Comparison of ENCODE assay signal across 27 cellular contexts in the genomic region with DNA sequence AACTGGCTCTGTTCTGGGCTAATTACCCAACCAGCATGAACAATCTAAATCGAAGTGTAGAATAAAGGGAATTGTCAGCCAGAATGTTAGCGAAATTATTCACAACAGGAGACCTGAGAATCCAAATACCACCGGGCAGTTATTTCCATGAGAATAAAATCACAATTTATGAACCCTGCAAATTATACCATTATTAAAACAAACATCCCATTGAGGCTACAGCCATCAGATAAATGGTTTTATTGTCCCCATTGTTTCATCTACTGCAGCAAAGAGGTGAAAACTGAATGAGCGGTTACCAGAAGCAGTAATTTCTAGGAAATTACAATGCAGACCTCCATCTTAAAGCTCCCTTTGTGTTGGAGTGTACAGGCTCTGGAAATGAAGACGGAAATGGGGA. TPM values are rescaled to one million over a fixed set of nuclear protein-coding genes. Genes with fewer than 3 reads are reported as not detected.
DNase-seq lines count a peak whose midpoint lies in the region; ATAC-seq and TF ChIP-seq lines count a peak whose summit lies in the region.
"Had no signal": no experiment of that assay in that cellular context is flagged by ENCODE, and none has a peak within 500 bp of the region (broad histone marks: within the 10 kb centered on the region; RNA-seq: fewer than 3 reads in every experiment).

No MANE protein-coding gene starts in this region.

- no peak overlapping the region for H3K9ac ChIP-seq in mesenchymal stem cell (ENCODE audit: low read length)

- no peaks in the 10 kb centered on the region for H3K36me3 ChIP-seq in mesenchymal stem cell (ENCODE audit: control insufficient read depth in 1 of 2, insufficient read depth in 2 of 2, low read depth in 1 of 2, low read length in 2 of 2)
- H3K36me3 ChIP-seq: ascending aorta had no signal

- H3K18ac ChIP-seq in mesenchymal stem cell (ENCODE audit: low read depth in 1 of 2, low read length in 2 of 2) = no peak overlapping the region

- ATAC-seq in natural killer cell = no peak
- ATAC-seq: activated CD4-positive, alpha-beta T cell treated with anti-CD3 and anti-CD28 coated beads for 36 hours; CD8-positive, alpha-beta T cell; naive thymus-derived CD8-positive, alpha-beta T cell; Right ventricle myocardium inferior had no signal

- no peak overlapping the region for H2BK15ac ChIP-seq in mesenchymal stem cell (ENCODE audit: low read depth, poor library complexity, severe bottlenecking)

- no peak overlapping the region for H2BK120ac ChIP-seq in mesenchymal stem cell (ENCODE audit: low read depth, low read length)

- H3K27ac ChIP-seq in mesenchymal stem cell (ENCODE audit: low read length, poor library complexity, severe bottlenecking) = no peak overlapping the region
- H3K27ac ChIP-seq: ascending aorta had no signal

- no peak overlapping the region for H3K14ac ChIP-seq in mesenchymal stem cell (ENCODE audit: low read length in 2 of 2)

- H3K79me1 ChIP-seq in mesenchymal stem cell (replicated peaks; ENCODE audit: low read length, poor library complexity, severe bottlenecking) = peaks cover 34% of the 10 kb centered on the region

- peak overlapping the region in 1 of 2 donors; percentile 31 for H3K27ac Mint-ChIP-seq in natural killer cell
- H3K27ac Mint-ChIP-seq in T-helper 2 cell treated with Interferon-gamma antibody and Interleukin-4, amounts not matched to agents 5 μg/mL and 100 μg/mL, for 36 hours = no peak overlapping the region
- H3K27ac Mint-ChIP-seq: activated CD4-positive, alpha-beta T cell treated with anti-CD3 and anti-CD28 coated beads for 36 hours; activated naive CD4-positive, alpha-beta T cell treated with anti-CD3 and anti-CD28 coated beads, Interleukin-2, amount 50 U/mL, for 24 hours; CD8-positive, alpha-beta T cell; naive thymus-derived CD8-positive, alpha-beta T cell; stimulated activated naive CD8-positive, alpha-beta T cell treated with anti-CD3 and anti-CD28 coated beads, Interleukin-15, Interleukin-2, amounts not matched to agents 100 ng/mL and 50 ng/mL, for 24 hours had no signal

- H3K4ac ChIP-seq in mesenchymal stem cell (ENCODE audit: low read depth in 1 of 2, low read length in 2 of 2) = no peak overlapping the region

- no peak overlapping the region for H3K23ac ChIP-seq in mesenchymal stem cell (ENCODE audit: low read length in 2 of 2)

- no peak overlapping the region for H2BK12ac ChIP-seq in mesenchymal stem cell (ENCODE audit: low read length in 2 of 2)

- no peak overlapping the region for H4K8ac ChIP-seq in mesenchymal stem cell (ENCODE audit: low read length)

- no peaks in the 10 kb centered on the region for H3K36me3 Mint-ChIP-seq in natural killer cell
- peaks cover 19% of the 10 kb centered on the region for H3K36me3 Mint-ChIP-seq in T-helper 2 cell treated with Interferon-gamma antibody and Interleukin-4, amounts not matched to agents 5 μg/mL and 100 μg/mL, for 36 hours (ENCODE audit: low read depth)

- H3K9me3 Mint-ChIP-seq in natural killer cell = no peaks in the 10 kb centered on the region
- H3K9me3 Mint-ChIP-seq in T-helper 2 cell treated with Interferon-gamma antibody and Interleukin-4, amounts not matched to agents 5 μg/mL and 100 μg/mL, for 36 hours = peaks cover 10% of the 10 kb centered on the region
- H3K9me3 Mint-ChIP-seq: activated naive CD4-positive, alpha-beta T cell treated with anti-CD3 and anti-CD28 coated beads, Interleukin-2, amount 50 U/mL, for 24 hours; CD8-positive, alpha-beta T cell; central memory CD8-positive, alpha-beta T cell; stimulated activated naive CD8-positive, alpha-beta T cell treated with anti-CD3 and anti-CD28 coated beads, Interleukin-15, Interleukin-2, amounts not matched to agents 100 ng/mL and 50 ng/mL, for 24 hours had no signal

- H2BK5ac ChIP-seq in mesenchymal stem cell (ENCODE audit: low read depth, low read length, poor library complexity, severe bottlenecking) = no peak overlapping the region

- H4K91ac ChIP-seq in mesenchymal stem cell (ENCODE audit: low read length) = no peak overlapping the region

- no peak for TF ChIP-seq CTCF in natural killer cell (IDR thresholded peaks at IDR 0.05)

- no peaks in the 10 kb centered on the region for H3K4me1 ChIP-seq in mesenchymal stem cell (ENCODE audit: control insufficient read depth, insufficient read depth, low read depth, low read length)
- H3K4me1 ChIP-seq: ascending aorta had no signal

- 99% methylated on average over 5 of the region's 5 CpGs for WGBS in mesenchymal stem cell

- DNase-seq in NCI-H1417 (lab: John Stamatoyannopoulos, UW) (peak in 2 of 3 experiments; percentile 89 to 99), NCI-H2227 treated with DMSO at 0.1 percent for 48 hours (lab: John Stamatoyannopoulos, UW) (peak; percentile 92), globus pallidus (ENCODE audit: low spot score) (peak; percentile 68), putamen (ENCODE audit: low spot score) (peak; percentile 28), mesenchymal stem cell (no peak), natural killer cell (no peak)
- DNase-seq in activated CD4-positive, CD25-positive, alpha-beta regulatory T cell (lab: John Stamatoyannopoulos, UW) = no peak
- no peak for DNase-seq in T-helper 2 cell treated with Interferon-gamma antibody and Interleukin-4, amounts not matched to agents 5 μg/mL and 100 μg/mL, for 36 hours (ENCODE audit: low spot score)
- DNase-seq: activated CD4-positive, alpha-beta T cell treated with anti-CD3 and anti-CD28 coated beads for 36 hours; activated T-cell treated with anti-CD3 and anti-CD28 coated beads, Interleukin-2, amount 50 U/mL, for 48 hours; CD8-positive, alpha-beta T cell; DMS79; effector CD4-positive, alpha-beta T cell; H7; IMR-90; kidney; naive thymus-derived CD8-positive, alpha-beta T cell; NCI-H1694 treated with DMSO at 0.1 percent for 48 hours; NCI-H524 treated with DMSO at 0.1 percent for 48 hours; small intestine; stimulated activated CD4-positive, alpha-beta T cell treated with anti-CD3 and anti-CD28 coated beads, Interleukin-4, amount 100 ng/mL, for 1 hour; trophoblast cell had no signal

- no peak overlapping the region for H2AFZ ChIP-seq in mesenchymal stem cell (ENCODE audit: low read depth, low read length)

- H3K4me3 Mint-ChIP-seq in natural killer cell = no peak overlapping the region
- no peak overlapping the region for H3K4me3 Mint-ChIP-seq in T-helper 2 cell treated with Interferon-gamma antibody and Interleukin-4, amounts not matched to agents 5 μg/mL and 100 μg/mL, for 36 hours
- H3K4me3 Mint-ChIP-seq: activated CD4-positive, alpha-beta T cell treated with anti-CD3 and anti-CD28 coated beads for 36 hours; activated naive CD4-positive, alpha-beta T cell treated with anti-CD3 and anti-CD28 coated beads, Interleukin-2, amount 50 U/mL, for 24 hours; CD8-positive, alpha-beta T cell; central memory CD8-positive, alpha-beta T cell; naive thymus-derived CD8-positive, alpha-beta T cell; stimulated activated naive CD8-positive, alpha-beta T cell treated with anti-CD3 and anti-CD28 coated beads, Interleukin-15, Interleukin-2, amounts not matched to agents 100 ng/mL and 50 ng/mL, for 24 hours had no signal

- peaks cover 19 to 24% of the 10 kb centered on the region in 2 donors for H3K4me1 Mint-ChIP-seq in natural killer cell
- peaks cover 14% of the 10 kb centered on the region for H3K4me1 Mint-ChIP-seq in T-helper 2 cell treated with Interferon-gamma antibody and Interleukin-4, amounts not matched to agents 5 μg/mL and 100 μg/mL, for 36 hours (ENCODE audit: low read depth)

- H3K27me3 ChIP-seq in mesenchymal stem cell (ENCODE audit: control insufficient read depth in 1 of 2, insufficient read depth in 1 of 2, low read length in 2 of 2) = no peaks in the 10 kb centered on the region
- H3K27me3 ChIP-seq: ascending aorta had no signal

- no peak overlapping the region for H2AK5ac ChIP-seq in mesenchymal stem cell (ENCODE audit: low read length, severe bottlenecking)

- H3K4me3 ChIP-seq in mesenchymal stem cell (ENCODE audit: insufficient read depth in 1 of 2, low read depth in 1 of 2, low read length in 2 of 2) = no peak overlapping the region
- H3K4me3 ChIP-seq: ascending aorta had no signal

- H3K4me2 ChIP-seq in mesenchymal stem cell (ENCODE audit: low read length, poor library complexity, severe bottlenecking) = no peak overlapping the region

- H3K27me3 Mint-ChIP-seq in natural killer cell (ENCODE audit: low read depth in 2 of 2) = no peaks in the 10 kb centered on the region
- no peaks in the 10 kb centered on the region for H3K27me3 Mint-ChIP-seq in T-helper 2 cell treated with Interferon-gamma antibody and Interleukin-4, amounts not matched to agents 5 μg/mL and 100 μg/mL, for 36 hours (ENCODE audit: low read depth)
- H3K27me3 Mint-ChIP-seq: activated CD4-positive, alpha-beta T cell treated with anti-CD3 and anti-CD28 coated beads for 36 hours; activated naive CD4-positive, alpha-beta T cell treated with anti-CD3 and anti-CD28 coated beads, Interleukin-2, amount 50 U/mL, for 24 hours; central memory CD8-positive, alpha-beta T cell; naive thymus-derived CD8-positive, alpha-beta T cell; stimulated activated naive CD8-positive, alpha-beta T cell treated with anti-CD3 and anti-CD28 coated beads, Interleukin-15, Interleukin-2, amounts not matched to agents 100 ng/mL and 50 ng/mL, for 24 hours had no signal

- H3K9me3 ChIP-seq in mesenchymal stem cell (ENCODE audit: control insufficient read depth, low read length) = no peaks in the 10 kb centered on the region
- H3K9me3 ChIP-seq: ascending aorta had no signal

- intact Hi-C loops in natural killer cell (cut with micrococcal nuclease) = no loop called here

RNA-seq across cellular contexts. Expression of a gene that starts 21.7 kb away (rescaled TPM):
- 22.5 TPM for polyA plus RNA-seq in mesenchymal stem cell (2013, experiment 1 of 2)
- 20.6 TPM for polyA plus RNA-seq in mesenchymal stem cell (2013, experiment 2 of 2)
- 10 to 100 TPM; 27.4 to 39.8 (median 30.4) TPM for total RNA-seq in natural killer cell

Comparison
In these comparisons a context has a peak if more than half of its experiments do, and no peak if none do; other contexts are left out.
1. DNase-seq: peak in NCI-H1417 (2 of 3), NCI-H2227 treated with DMSO at 0.1 percent for 48 hours (single experiment), globus pallidus (single experiment) and putamen (single experiment); none in mesenchymal stem cell (single experiment), natural killer cell (single experiment), activated CD4-positive, CD25-positive, alpha-beta regulatory T cell (0 of 4) and T-helper 2 cell treated with Interferon-gamma antibody and Interleukin-4, amounts not matched to agents 5 μg/mL and 100 μg/mL, for 36 hours (single experiment).